Comparison of ENCODE assay signal across 8 cellular contexts in genomic region chr12:55996201-55996714, GRCh38. TPM values are rescaled to one million over a fixed set of nuclear protein-coding genes. Genes with fewer than 3 reads are reported as not detected.
DNase-seq lines count a peak whose midpoint lies in the region; ATAC-seq and TF ChIP-seq lines count a peak whose summit lies in the region.

No MANE protein-coding gene starts in this region.

- peak overlapping the region; percentile 91 to 94 for H3K4me3 Mint-ChIP-seq in stimulated activated naive CD8-positive, alpha-beta T cell treated with anti-CD3 and anti-CD28 coated beads, Interleukin-15, amount 100 ng/mL, for 72 hours

- peak; percentile 62 for ATAC-seq in stimulated activated naive CD8-positive, alpha-beta T cell treated with anti-CD3 and anti-CD28 coated beads, Interleukin-15, amount 100 ng/mL, for 72 hours
- no peak for ATAC-seq in GM19455 (IDR thresholded peaks at IDR 0.05; ENCODE audit: unreplicated experiment)

- no peaks in the 10 kb centered on the region for H3K9me3 Mint-ChIP-seq in stimulated activated naive CD8-positive, alpha-beta T cell treated with anti-CD3 and anti-CD28 coated beads, Interleukin-15, amount 100 ng/mL, for 72 hours

- H3K27ac Mint-ChIP-seq in stimulated activated naive CD8-positive, alpha-beta T cell treated with anti-CD3 and anti-CD28 coated beads, Interleukin-15, amount 100 ng/mL, for 72 hours: peak overlapping the region in 1 of 2 donors; percentile 27

- no peak for DNase-seq in BJ (ENCODE audit: low read depth)
- DNase-seq in HL-60 (ENCODE audit: low read depth in 1 of 2, low spot score in 1 of 2): peak in 1 of 2 experiments; percentile 66
- DNase-seq in NT2/D1 (ENCODE audit: low read depth, low spot score): no peak
- DNase-seq in activated T-cell treated with anti-CD3 and anti-CD28 coated beads for 24 hours (ENCODE audit: low read depth): peak; percentile 61
- DNase-seq in epithelial cell of prostate (ENCODE audit: low read depth, low spot score): no peak
- peak; percentile 55 to 66 for DNase-seq in stimulated activated naive CD8-positive, alpha-beta T cell treated with anti-CD3 and anti-CD28 coated beads, Interleukin-15, amount 100 ng/mL, for 72 hours

- H3K9me3 ChIP-seq in NT2/D1 (ENCODE audit: insufficient read depth, low read length) (no peaks in the 10 kb centered on the region; the same call in 1 of the 2 replicates), mucosa of stomach (ENCODE audit: control insufficient read depth, low read length) (no peaks in the 10 kb centered on the region)

- H3K27ac ChIP-seq in HL-60 (replicated peaks): peak overlapping the region; percentile 48
- H3K27ac ChIP-seq in epithelial cell of prostate: peak overlapping the region; percentile 39

- peak overlapping the region; percentile 72 for H3K4me3 ChIP-seq in BJ (ENCODE audit: low read depth, low read length)
- H3K4me3 ChIP-seq in HL-60 (replicated peaks; ENCODE audit: insufficient read depth, low read length): peak overlapping the region; percentile 74
- peak overlapping the region; percentile 32 for H3K4me3 ChIP-seq in NT2/D1 (ENCODE audit: insufficient read length, low read depth)
- peak overlapping the region; percentile 71 for H3K4me3 ChIP-seq in mucosa of stomach (ENCODE audit: low read length)

- peaks cover 3% of the 10 kb centered on the region for H3K4me1 ChIP-seq in NT2/D1 (ENCODE audit: insufficient read depth, insufficient read length)
- peaks cover 18% of the 10 kb centered on the region for H3K4me1 ChIP-seq in mucosa of stomach (ENCODE audit: control insufficient read depth, insufficient read depth, low read length)

- peak overlapping the region; percentile 68 for H3K9ac ChIP-seq in NT2/D1 (ENCODE audit: insufficient read length, low read depth)
- H3K9ac ChIP-seq in mucosa of stomach (ENCODE audit: low read length): peak overlapping the region; percentile 86

- CTCF ChIA-PET in BJ (lab: Yijun Ruan, JAX): interaction anchor here (0.6 to 6.9 kb wide), 26 partner anchors 9 to 258 kb away, joined by 3 to 86 read pairs (median 5); partner anchors contain the start of genes IKZF4, MMP19, PA2G4 and RAB5B

- H3K27me3 ChIP-seq in BJ (ENCODE audit: control insufficient read depth, insufficient read depth, low read length) (no peaks in the 10 kb centered on the region), HL-60 (ENCODE audit: insufficient read depth, poor library complexity, severe bottlenecking) (no peaks in the 10 kb centered on the region), NT2/D1 (ENCODE audit: insufficient read depth, insufficient read length) (no peaks in the 10 kb centered on the region), mucosa of stomach (ENCODE audit: control insufficient read depth, insufficient read depth, low read length) (no peaks in the 10 kb centered on the region)

- H3K4me1 Mint-ChIP-seq in stimulated activated naive CD8-positive, alpha-beta T cell treated with anti-CD3 and anti-CD28 coated beads, Interleukin-15, amount 100 ng/mL, for 72 hours: peaks cover 39% of the 10 kb centered on the region

- TF ChIP-seq CTCF in BJ (IDR thresholded peaks at IDR 0.05; ENCODE audit: insufficient read depth, low read depth, low read length) (peak; percentile 78), HL-60 (IDR thresholded peaks at IDR 0.05; ENCODE audit: insufficient read depth, low read length) (peak; percentile 70)

- POLR2A ChIA-PET in BJ (lab: Charles Lee): interaction anchor here (1.0 kb wide), 1 partner anchor 33 kb away, joined by 13 read pairs; no protein-coding TSS in a partner anchor

- H3K27me3 Mint-ChIP-seq in stimulated activated naive CD8-positive, alpha-beta T cell treated with anti-CD3 and anti-CD28 coated beads, Interleukin-15, amount 100 ng/mL, for 72 hours: peaks cover 15% of the 10 kb centered on the region

- peaks cover 14% of the 10 kb centered on the region for H3K36me3 ChIP-seq in BJ (ENCODE audit: control insufficient read depth, insufficient read depth, low read length)
- peaks cover 47% of the 10 kb centered on the region for H3K36me3 ChIP-seq in NT2/D1 (ENCODE audit: insufficient read depth, insufficient read length, low read length)
- H3K36me3 ChIP-seq in mucosa of stomach (ENCODE audit: control insufficient read depth, insufficient read depth, low read length): peaks cover 5% of the 10 kb centered on the region

RNA-seq across cellular contexts. Expression of gene SUOX, which starts 0.8 kb away (rescaled TPM):
- polyA plus RNA-seq in BJ (2011; rRNA removed): 14.4 and 22.3 TPM in 2 replicates
- 14.1 and 21.2 TPM in 2 replicates for polyA minus RNA-seq in BJ (2011; rRNA and poly(A)+ RNA removed)

RNA-seq across cellular contexts. Expression of gene RAB5B, which starts 22.4 kb away (rescaled TPM):
- 117 and 130 TPM in 2 replicates for polyA plus RNA-seq in BJ (2011; rRNA removed)
- 62.5 and 86.9 TPM in 2 replicates for polyA minus RNA-seq in BJ (2011; rRNA and poly(A)+ RNA removed)

RNA-seq across cellular contexts. Expression of gene IKZF4, which starts 24.6 kb away (rescaled TPM):
- polyA plus RNA-seq in BJ (2011; rRNA removed): 1.9 and 2.9 TPM in 2 replicates
- polyA minus RNA-seq in BJ (2011; rRNA and poly(A)+ RNA removed): 3.6 and 4.1 TPM in 2 replicates

RNA-seq across cellular contexts. Expression of gene CDK2, which starts 29.6 kb away (rescaled TPM):
- 56.6 and 75.2 TPM in 2 replicates for polyA plus RNA-seq in BJ (2011; rRNA removed)
- 33.8 and 77.3 TPM in 2 replicates for polyA minus RNA-seq in BJ (2011; rRNA and poly(A)+ RNA removed)

RNA-seq across cellular contexts. Expression of gene PMEL, which starts 30.4 kb away (rescaled TPM):
- 1.2 and 1.8 TPM in 2 replicates for polyA plus RNA-seq in BJ (2011; rRNA removed)
- 0.85 and 0.87 TPM in 2 replicates for polyA minus RNA-seq in BJ (2011; rRNA and poly(A)+ RNA removed)

Comparison
In these comparisons a context has a peak if more than half of its experiments do, and no peak if none do; other contexts are left out.
1. DNase-seq: peak in activated T-cell treated with anti-CD3 and anti-CD28 coated beads for 24 hours (single experiment) and stimulated activated naive CD8-positive, alpha-beta T cell treated with anti-CD3 and anti-CD28 coated beads, Interleukin-15, amount 100 ng/mL, for 72 hours (2 of 2); none in BJ (single experiment), NT2/D1 (single experiment) and epithelial cell of prostate (single experiment).
2. Peak in every context shown above with its lines, with median percentiles within 50 percentile points of each other: H3K4me3 ChIP-seq.